ENCODE assay signal across 9 cellular contexts in genomic region chr2:241733391-241734207, GRCh38. TPM values are rescaled to one million over a fixed set of nuclear protein-coding genes. Genes with fewer than 3 reads are reported as not detected.
DNase-seq lines count a peak whose midpoint lies in the region; ATAC-seq and TF ChIP-seq lines count a peak whose summit lies in the region.
"Had no signal": no experiment of that assay in that cellular context is flagged by ENCODE, and none has a peak within 500 bp of the region (broad histone marks: within the 10 kb centered on the region; RNA-seq: fewer than 3 reads in every experiment).

No MANE protein-coding gene starts in this region.

- H3K79me2 ChIP-seq in H9 (ENCODE audit: insufficient read depth, low read length) = no peaks in the 10 kb centered on the region
- peaks cover 27% of the 10 kb centered on the region for H3K79me2 ChIP-seq in hepatocyte

- no peak overlapping the region for H2BK5ac ChIP-seq in H9 (ENCODE audit: insufficient read length, low read length)

- H3K4me3 Mint-ChIP-seq in H9 = peak overlapping the region; percentile 47 to 76

- H2BK12ac ChIP-seq in H9 (ENCODE audit: insufficient read length, low read depth, low read length) = no peak overlapping the region

- peaks cover 7% of the 10 kb centered on the region for H4K20me1 ChIP-seq in H9 (ENCODE audit: control insufficient read depth, insufficient read depth, insufficient read length)
- H4K20me1 ChIP-seq in hepatocyte (ENCODE audit: insufficient read depth, poor library complexity, severe bottlenecking) = no peaks in the 10 kb centered on the region

- H3K9ac ChIP-seq in H9 (ENCODE audit: extremely low read depth, insufficient read length, low read length) (no peak overlapping the region), skeletal muscle tissue (ENCODE audit: low read depth in 1 of 3, low read length in 3 of 3) (peak overlapping the region; percentile 17 to 75 (median 72))

- H2AFZ ChIP-seq in H9 (ENCODE audit: low read length) (no peak overlapping the region), hepatocyte (peak overlapping the region; percentile 14)

- H3K4me1 ChIP-seq in H9 (ENCODE audit: insufficient read depth, low read length) (no peaks in the 10 kb centered on the region), hepatocyte (ENCODE audit: insufficient read depth) (no peaks in the 10 kb centered on the region), skeletal muscle tissue (ENCODE audit: control insufficient read depth in 3 of 3, insufficient read depth in 3 of 3, low read length in 3 of 3) (peaks cover 10 to 21% (median 18%) of the 10 kb centered on the region in 3 donors)

- no peaks in the 10 kb centered on the region for H3K79me1 ChIP-seq in H9 (ENCODE audit: insufficient read depth, low read depth, low read length, poor library complexity, severe bottlenecking)

- peaks cover 0 to 6% (median 4%) of the 10 kb centered on the region in 3 experiments; a peak in 2 of 7 replicates for H3K36me3 Mint-ChIP-seq in H9 (ENCODE audit: insufficient read depth in 1 of 3, low read depth in 3 of 3)

- 0 out of 4 replicates have a peak, but pooled peaks cover 2 to 5% of the 10 kb centered on the region in 2 experiments for H3K4me1 Mint-ChIP-seq in H9

- no peaks in the 10 kb centered on the region for H3K9me2 ChIP-seq in hepatocyte (replicated peaks; ENCODE audit: insufficient read depth)

- H3K9me3 Mint-ChIP-seq in H9 = no peaks in the 10 kb centered on the region

- H4K91ac ChIP-seq in H9 (ENCODE audit: insufficient read length, low read depth, low read length) = no peak overlapping the region

- H3K27me3 ChIP-seq in H9 (ENCODE audit: insufficient read depth, low read length) = no peaks in the 10 kb centered on the region
- no peaks in the 10 kb centered on the region for H3K27me3 ChIP-seq in hepatocyte
- no peaks in the 10 kb centered on the region for H3K27me3 ChIP-seq in skeletal muscle tissue (ENCODE audit: control insufficient read depth in 3 of 3, insufficient read depth in 3 of 3, low read length in 3 of 3)

- no peak overlapping the region for H4K5ac ChIP-seq in H9 (ENCODE audit: insufficient read length, low read depth, low read length)

- H3K27ac Mint-ChIP-seq in H9 = no peak overlapping the region

- H3K18ac ChIP-seq in H9 (ENCODE audit: insufficient read length, low read depth, low read length) = no peak overlapping the region

- DNase-seq in H9 (no peak), hepatocyte (ENCODE audit: low spot score) (no peak), dedifferentiated amniotic fluid mesenchymal stem cell (ENCODE audit: extremely low spot score) (no peak)

- H3K56ac ChIP-seq in H9 (ENCODE audit: insufficient read length, low read depth, low read length) = no peak overlapping the region

- no peak overlapping the region for H2AK5ac ChIP-seq in H9 (ENCODE audit: insufficient read length, low read length)

- H3K4me3 ChIP-seq in WI38 (ENCODE audit: low read depth, low read length) = peak overlapping the region; percentile 54
- no peak overlapping the region for H3K4me3 ChIP-seq in hepatocyte
- peak overlapping the region; percentile 38 to 92 (median 63) for H3K4me3 ChIP-seq in skeletal muscle tissue (ENCODE audit: low read length in 3 of 3)

- TF ChIP-seq CTCF in H9 (conservative IDR thresholded peaks at IDR 0.05) (no peak), WI38 (IDR thresholded peaks at IDR 0.05; ENCODE audit: low read depth, low read length) (no peak), hepatocyte (IDR thresholded peaks at IDR 0.05; ENCODE audit: poor library complexity) (no peak)

- no peak overlapping the region; the same call in 1 of the 2 replicates for H3K14ac ChIP-seq in H9 (ENCODE audit: insufficient read depth, low read length)

- no peak overlapping the region for H2BK15ac ChIP-seq in H9 (ENCODE audit: low read depth, low read length)

- H3K4me2 ChIP-seq in H9 (ENCODE audit: insufficient read depth, insufficient read length, low read length) (peak overlapping the region; percentile 41), hepatocyte (peak overlapping the region; percentile 100)

- H3K9me3 ChIP-seq in H9 (ENCODE audit: control insufficient read depth, low read depth, low read length) = no peaks in the 10 kb centered on the region
- no peaks in the 10 kb centered on the region for H3K9me3 ChIP-seq in hepatocyte (ENCODE audit: low read depth)
- H3K9me3 ChIP-seq in skeletal muscle tissue (ENCODE audit: control insufficient read depth in 3 of 3, low read length in 3 of 3) = no peaks in the 10 kb centered on the region

- no CpG with 5 or more reads among the region's 23 CpGs for WGBS in H9 (ENCODE audit: extremely low coverage, insufficient read length, low lambda C conversion rate)
- WGBS in hepatocyte (ENCODE audit: low lambda C conversion rate, missing lambda C conversion rate) = 92% methylated on average over 23 of the region's 23 CpGs

- peaks cover 12% of the 10 kb centered on the region for H3K23me2 ChIP-seq in H9 (ENCODE audit: insufficient read length, low read depth, low read length, poor library complexity, severe bottlenecking)

- no peak overlapping the region for H3K27ac ChIP-seq in H9 (ENCODE audit: insufficient read length, low read depth, low read length)
- H3K27ac ChIP-seq in hepatocyte = no peak overlapping the region
- no peak overlapping the region for H3K27ac ChIP-seq in skeletal muscle tissue (ENCODE audit: low read depth, low read length)

- H4K8ac ChIP-seq in H9 (replicated peaks; ENCODE audit: insufficient read length, low read depth, low read length) = no peak overlapping the region

- peaks cover 23% of the 10 kb centered on the region for H3K27me3 Mint-ChIP-seq in H9 (ENCODE audit: low read depth)

- H3T11ph ChIP-seq in H9 (ENCODE audit: low read length) = no peak overlapping the region

- H3K36me3 ChIP-seq in hepatocyte (replicated peaks; ENCODE audit: insufficient read depth, low read depth) (no peaks in the 10 kb centered on the region), skeletal muscle tissue (ENCODE audit: control insufficient read depth in 3 of 3, insufficient read depth in 3 of 3, low read length in 3 of 3) (peaks cover 0 to 8% (median 5%) of the 10 kb centered on the region in 3 donors)

- H3K23ac ChIP-seq in H9 (ENCODE audit: insufficient read length, low read depth, low read length) = no peak overlapping the region

- H2BK20ac ChIP-seq in H9 (ENCODE audit: low read depth, low read length, poor library complexity, severe bottlenecking) = no peak overlapping the region

- H2BK120ac ChIP-seq in H9 (ENCODE audit: low read depth, low read length, poor library complexity, severe bottlenecking) = no peak overlapping the region

- H3K4ac ChIP-seq in H9 (ENCODE audit: low read depth, low read length) = no peak overlapping the region

- ATAC-seq in GM21619 (IDR thresholded peaks at IDR 0.05; ENCODE audit: unreplicated experiment) (no peak), GM18517 (IDR thresholded peaks at IDR 0.05; ENCODE audit: unreplicated experiment) (no peak), GM21717 (IDR thresholded peaks at IDR 0.05; ENCODE audit: unreplicated experiment) (no peak)

RNA-seq across cellular contexts. Expression of gene D2HGDH, which starts 0.8 kb away (rescaled TPM):
- 10.0 TPM in 2 replicates for total RNA-seq in H9 (2021)
- total RNA-seq in hepatocyte = 12.9 TPM in 2 replicates
- polyA plus RNA-seq in hepatocyte = 41.2 and 54.8 TPM in 2 replicates
- total RNA-seq in skeletal muscle tissue = 5.7 TPM

RNA-seq across cellular contexts. Expression of gene ING5, which starts 31.8 kb away (rescaled TPM):
- 60.4 and 66.0 TPM in 2 replicates for total RNA-seq in H9 (2021)
- total RNA-seq in hepatocyte = 17.5 and 33.4 TPM in 2 replicates
- polyA plus RNA-seq in hepatocyte = 27.6 and 28.9 TPM in 2 replicates
- total RNA-seq in skeletal muscle tissue = 16.7 TPM

RNA-seq across cellular contexts. Expression of gene GAL3ST2, which starts 43.0 kb away (rescaled TPM):
- total RNA-seq in H9 (2021) (0.33 and 0.37 TPM in 2 replicates), hepatocyte (0.20 and 0.53 TPM in 2 replicates), skeletal muscle tissue (not detected)
- polyA plus RNA-seq in hepatocyte = not detected in 2 replicates
- total RNA-seq: HT1080 had no signal

RNA-seq across cellular contexts. Expression of gene DTYMK, which starts 47.0 kb away (rescaled TPM):
- total RNA-seq in H9 (2021) (75.6 and 76.0 TPM in 2 replicates), hepatocyte (18.9 and 20.7 TPM in 2 replicates), skeletal muscle tissue (14.1 TPM)
- polyA plus RNA-seq in hepatocyte = 52.3 and 55.5 TPM in 2 replicates
